In the genomic region with DNA sequence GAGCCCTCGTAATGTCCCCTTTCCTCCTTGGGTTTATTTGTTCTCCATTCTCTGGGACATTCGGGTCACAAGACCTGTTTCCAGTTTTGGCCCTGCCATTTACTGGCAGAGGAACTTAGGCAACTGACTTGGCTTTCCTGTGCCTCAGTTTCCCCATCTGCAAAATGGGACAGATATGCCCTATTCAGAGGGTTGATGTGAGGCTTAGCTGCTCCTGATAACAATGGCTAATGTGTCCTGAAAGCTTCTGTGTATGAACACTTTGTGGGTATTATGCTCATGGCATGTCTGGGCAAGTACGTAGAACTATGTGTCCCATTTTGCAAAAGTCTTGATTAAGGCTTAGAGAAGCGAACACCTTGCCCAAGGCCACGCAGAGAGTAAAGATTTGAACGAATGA, we compare ENCODE assay signal across 8 cellular contexts. TPM values are rescaled to one million over a fixed set of nuclear protein-coding genes. Genes with fewer than 3 reads are reported as not detected.
DNase-seq lines count a peak whose midpoint lies in the region; ATAC-seq, FAIRE-seq and TF ChIP-seq lines count a peak whose summit lies in the region.

No MANE protein-coding gene starts in this region.

- no peak overlapping the region for H2BK120ac ChIP-seq in H1 (replicated peaks; ENCODE audit: low read depth, low read length)

- no peak for FAIRE-seq in H1 (lab: Jason Lieb, UNC)

- no peak overlapping the region; the same call in 1 of the 2 replicates for H2AK5ac ChIP-seq in H1 (ENCODE audit: low read depth, low read length)

- H3K4me3 ChIP-seq in CD4-positive, alpha-beta memory T cell (ENCODE audit: low read length in 2 of 2), result peak overlapping the region in 1 of 2 donors; percentile 93
- H3K4me3 ChIP-seq in H1 (ENCODE audit: extremely low read depth in 1 of 4, insufficient read depth in 2 of 4, low read depth in 3 of 4, low read length in 4 of 4) (peak overlapping the region; percentile 50 to 83 (median 68); a peak in 7 of 8 replicates), neutrophil (ENCODE audit: low read depth in 1 of 2, low read length in 1 of 2) (peak overlapping the region; percentile 86 to 89)

- peak overlapping the region; percentile 53; the same call in 1 of the 2 replicates for H2BK12ac ChIP-seq in H1 (ENCODE audit: low read depth, low read length)

- peak overlapping the region; percentile 90 to 95 for H3K4me2 ChIP-seq in H1 (ENCODE audit: insufficient read depth in 1 of 2, low read depth in 2 of 2, low read length in 2 of 2)

- peaks cover 0 to 3% of the 10 kb centered on the region in 2 experiments; a peak in 2 of 4 replicates for H3K79me2 ChIP-seq in H1 (ENCODE audit: control insufficient read depth in 1 of 2, insufficient read depth in 2 of 2, low read length in 2 of 2)

- ATAC-seq in activated CD4-positive, CD25-positive, alpha-beta regulatory T cell treated with anti-CD3 and anti-CD28 coated beads, Interleukin-2, amount 50 U/mL, for 24 hours, result no peak

- no peak overlapping the region for H4K8ac ChIP-seq in H1 (ENCODE audit: extremely low read depth, insufficient read depth, low read length)

- H3K9ac ChIP-seq in H1 (replicated peaks in 1 of 4; ENCODE audit: extremely low read depth in 1 of 4, low read depth in 3 of 4, low read length in 3 of 4), result no peak overlapping the region

- no peaks in the 10 kb centered on the region for H3K27me3 ChIP-seq in CD4-positive, alpha-beta memory T cell (ENCODE audit: insufficient read depth, low read length)
- no peaks in the 10 kb centered on the region for H3K27me3 ChIP-seq in H1 (replicated peaks in 1 of 4; ENCODE audit: control insufficient read depth in 3 of 4, extremely low read depth in 1 of 4, insufficient read depth in 3 of 4, low read length in 3 of 4)
- no peaks in the 10 kb centered on the region for H3K27me3 ChIP-seq in neutrophil

- no peak overlapping the region; the same call in 1 of the 2 replicates for H2BK5ac ChIP-seq in H1 (ENCODE audit: low read depth, low read length)

- 91% methylated on average over 6 of the region's 6 CpGs; no CpG with 5 or more reads in 1 of the 2 experiments for WGBS in H1 (ENCODE audit: extremely low coverage in 1 of 2, insufficient coverage in 1 of 2, insufficient read length in 1 of 2, insufficient replicate concordance in 2 of 2, low coverage in 1 of 2, low lambda C conversion rate in 2 of 2, missing lambda C conversion rate in 1 of 2), 2 experiments

- no peak for TF ChIP-seq POLR2A in H1 (IDR thresholded peaks at IDR 0.05; ENCODE audit: control extremely low read depth in 1 of 2, low read depth in 2 of 2, low read length in 2 of 2)

- H3K36me3 ChIP-seq in CD4-positive, alpha-beta memory T cell (ENCODE audit: insufficient read depth, low read length), result no peaks in the 10 kb centered on the region
- H3K36me3 ChIP-seq in H1 (ENCODE audit: control insufficient read depth in 2 of 4, insufficient read depth in 4 of 4, low read length in 3 of 4), result peaks cover 0 to 4% (median 2%) of the 10 kb centered on the region in 4 experiments; a peak in 3 of 8 replicates
- peaks cover 12% of the 10 kb centered on the region for H3K36me3 ChIP-seq in neutrophil

- H3K27me3 Mint-ChIP-seq in CD4-positive, alpha-beta memory T cell, result no peaks in the 10 kb centered on the region

- POLR2A ChIA-PET in CD4-positive, alpha-beta memory T cell (lab: Charles Lee; ENCODE audit: partially characterized antibody), result interaction anchor here (1.0 to 4.7 kb wide), 10 partner anchors 16 to 342 kb away, joined by 3 to 95 read pairs (median 26); a partner anchor contains a TSS
- POLR2A ChIA-PET in H1 (lab: Charles Lee; ENCODE audit: partially characterized antibody), result interaction anchor here (0.8 to 1.7 kb wide), 6 partner anchors 12 to 114 kb away, joined by 3 to 4 read pairs (median 4); no protein-coding TSS in a partner anchor

- no peak overlapping the region for H3K4ac ChIP-seq in H1 (replicated peaks; ENCODE audit: insufficient read length, low read depth, low read length)

- H3K18ac ChIP-seq in H1 (ENCODE audit: extremely low read depth, low read length), result no peak overlapping the region

- no peaks in the 10 kb centered on the region for H3K9me3 Mint-ChIP-seq in CD4-positive, alpha-beta memory T cell

- H3K36me3 Mint-ChIP-seq in CD4-positive, alpha-beta memory T cell, result peaks cover 25 to 28% of the 10 kb centered on the region in 2 donors

- H3K4me1 Mint-ChIP-seq in CD4-positive, alpha-beta memory T cell, result peaks cover 26 to 49% (median 29%) of the 10 kb centered on the region in 4 donors

- no peak overlapping the region for H4K91ac ChIP-seq in H1 (replicated peaks; ENCODE audit: insufficient read length, low read length)

- H4K20me1 ChIP-seq in H1 (replicated peaks in 1 of 2; ENCODE audit: control insufficient read depth in 1 of 2, insufficient read depth in 2 of 2, low read length in 2 of 2), result peaks cover 0 to 3% of the 10 kb centered on the region in 2 experiments

- H2BK15ac ChIP-seq in H1 (ENCODE audit: low read length), result no peak overlapping the region; the same call in 1 of the 2 replicates

- TF ChIP-seq RAD21 in H1 (IDR thresholded peaks at IDR 0.05 in 1 of 2, conservative IDR thresholded peaks at IDR 0.05 in 1 of 2; ENCODE audit: low read depth in 2 of 2, low read length in 2 of 2), result no peak

- peaks cover 18% of the 10 kb centered on the region for H3K23me2 ChIP-seq in H1 (ENCODE audit: low read depth, low read length)

- H2AFZ ChIP-seq in H1 (ENCODE audit: low read length), result no peak overlapping the region

- no peak for TF ChIP-seq EP300 in H1 (IDR thresholded peaks at IDR 0.05; ENCODE audit: borderline replicate concordance in 1 of 2, low read depth in 2 of 2, low read length in 2 of 2)

- H3K27ac ChIP-seq in CD4-positive, alpha-beta memory T cell (ENCODE audit: low read depth, low read length), result peak overlapping the region; percentile 89
- H3K27ac ChIP-seq in H1 (ENCODE audit: low read depth, low read length) (no peak overlapping the region), neutrophil (peak overlapping the region; percentile 95)

- peaks cover 37% of the 10 kb centered on the region for H3K4me1 ChIP-seq in CD4-positive, alpha-beta memory T cell (ENCODE audit: insufficient read depth, low read length)
- H3K4me1 ChIP-seq in H1 (replicated peaks in 1 of 4; ENCODE audit: control insufficient read depth in 3 of 4, insufficient read depth in 4 of 4, low read length in 3 of 4), result peaks cover 0 to 14% (median 8%) of the 10 kb centered on the region in 4 experiments; a peak in 6 of 7 replicates
- peaks cover 31 to 41% of the 10 kb centered on the region in 2 experiments for H3K4me1 ChIP-seq in neutrophil (ENCODE audit: control insufficient read depth in 1 of 2, insufficient read depth in 1 of 2, low read depth in 1 of 2, low read length in 1 of 2)

- no peak overlapping the region for H3K14ac ChIP-seq in H1 (ENCODE audit: insufficient read length)

- H3K56ac ChIP-seq in H1 (replicated peaks; ENCODE audit: insufficient read length, low read depth, low read length), result no peak overlapping the region

- TF ChIP-seq CTCF in H1 (IDR thresholded peaks at IDR 0.05; ENCODE audit: control extremely low read depth in 1 of 3, insufficient read depth in 1 of 3, low read depth in 1 of 3, low read length in 3 of 3), result no peak
- no peak for TF ChIP-seq CTCF in neutrophil (IDR thresholded peaks at IDR 0.05)

- H2BK20ac ChIP-seq in H1 (ENCODE audit: low read length), result no peak overlapping the region

- peak overlapping the region; percentile 78 to 93 (median 86) for H3K4me3 Mint-ChIP-seq in CD4-positive, alpha-beta memory T cell

- intact Hi-C loops in CD4-positive, alpha-beta memory T cell (cut with micrococcal nuclease), result no loop called here

- DNase-seq in CD4-positive, alpha-beta memory T cell, result peak in 1 of 5 donors; percentile 20
- DNase-seq in NCI-H69 (lab: John Stamatoyannopoulos, UW) (peak; percentile 42), H1 (ENCODE audit: low read depth in 1 of 2, low spot score in 2 of 2) (no peak), NCI-H1694 treated with DMSO at 0.1 percent for 48 hours (lab: John Stamatoyannopoulos, UW) (no peak), NCI-H526 (lab: John Stamatoyannopoulos, UW) (no peak), iPS-NIHi7 (ENCODE audit: extremely low spot score) (no peak)

- peak overlapping the region; percentile 67 to 92 (median 91) for H3K27ac Mint-ChIP-seq in CD4-positive, alpha-beta memory T cell

- CTCF ChIA-PET in CD4-positive, alpha-beta memory T cell (lab: Charles Lee; ENCODE audit: partially characterized antibody), result interaction anchor here (3.5 to 5.0 kb wide), 2 partner anchors 24 to 32 kb away, joined by 20 to 24 read pairs; a partner anchor contains a TSS
- CTCF ChIA-PET in H1 (lab: Charles Lee; ENCODE audit: partially characterized antibody), result interaction anchor here (0.7 to 1.1 kb wide), 2 partner anchors 52 to 55 kb away, joined by 3 read pairs; no protein-coding TSS in a partner anchor

- H3K23ac ChIP-seq in H1 (ENCODE audit: insufficient read length), result no peak overlapping the region

- H4K5ac ChIP-seq in H1 (ENCODE audit: insufficient read length, low read depth, low read length), result no peak overlapping the region

- H3K79me1 ChIP-seq in H1 (ENCODE audit: low read depth, low read length), result peaks cover 3% of the 10 kb centered on the region

- H3K9me3 ChIP-seq in CD4-positive, alpha-beta memory T cell (ENCODE audit: control insufficient read depth in 1 of 2, low read length in 2 of 2), result no peaks in the 10 kb centered on the region
- H3K9me3 ChIP-seq in H1 (ENCODE audit: insufficient read depth in 2 of 2, low read depth in 1 of 2, low read length in 1 of 2), result no peaks in the 10 kb centered on the region
- H3K9me3 ChIP-seq in neutrophil, result no peaks in the 10 kb centered on the region

RNA-seq across cellular contexts. Expression of a gene that starts 1.0 kb away (rescaled TPM):
- 10 to 100 TPM; 31.2 to 34.0 TPM for total RNA-seq in CD4-positive, alpha-beta memory T cell
- polyA plus RNA-seq in CD4-positive, alpha-beta memory T cell, result 10 to 100 TPM; 26.2 to 40.1 TPM
- total RNA-seq in H1 (2021; fragmentation: NEBNext Ultra II Directional; extraction: Animal tissue kit (Norgen Biotek cat#: 25700)), result 4.7 and 5.4 TPM in 2 replicates
- polyA plus RNA-seq in H1 (2011; rRNA removed), result 4.4 and 7.0 TPM in 2 replicates
- polyA plus RNA-seq in H1 (2011; cell fraction: cytosol; rRNA removed), result 3.9 TPM
- polyA plus RNA-seq in H1 (2011; cell fraction: nucleus; rRNA removed), result 7.3 TPM
- polyA plus RNA-seq in H1 (2012, experiment 1 of 2), result 1.3 to 4.2 TPM (median 3.6 TPM) in 4 replicates
- 2.7 TPM for polyA plus RNA-seq in H1 (2012, experiment 2 of 2)
- polyA plus RNA-seq in H1 (2013, experiment 1 of 2), result 2.8 TPM
- polyA plus RNA-seq in H1 (2013, experiment 2 of 2), result 3.4 TPM
- 0.73 and 0.79 TPM in 2 replicates for polyA minus RNA-seq in H1 (2011; rRNA and poly(A)+ RNA removed)
- polyA minus RNA-seq in H1 (2011; cell fraction: cytosol; rRNA and poly(A)+ RNA removed), result 4.3 TPM
- polyA minus RNA-seq in H1 (2011; cell fraction: nucleus; rRNA and poly(A)+ RNA removed), result 6.0 TPM

RNA-seq across cellular contexts. Expression of a gene that starts 1.8 kb away (rescaled TPM):
- total RNA-seq in CD4-positive, alpha-beta memory T cell, result 10 to 100 TPM; 20.8 to 26.4 TPM
- polyA plus RNA-seq in CD4-positive, alpha-beta memory T cell, result 1 to 10 TPM in 1 of 2 donors, under 1 TPM in 1; 0.99 to 5.3 TPM
- total RNA-seq in H1 (2021; fragmentation: NEBNext Ultra II Directional; extraction: Animal tissue kit (Norgen Biotek cat#: 25700)), result 17.6 and 18.5 TPM in 2 replicates
- 9.1 and 13.0 TPM in 2 replicates for polyA plus RNA-seq in H1 (2011; rRNA removed)
- polyA plus RNA-seq in H1 (2011; cell fraction: cytosol; rRNA removed), result 9.1 TPM
- 14.5 TPM for polyA plus RNA-seq in H1 (2011; cell fraction: nucleus; rRNA removed)
- 12.0 to 16.3 TPM (median 15.0 TPM) in 4 replicates for polyA plus RNA-seq in H1 (2012, experiment 1 of 2)
- polyA plus RNA-seq in H1 (2012, experiment 2 of 2), result 12.9 TPM
- polyA plus RNA-seq in H1 (2013, experiment 1 of 2), result 11.5 TPM
- 11.4 TPM for polyA plus RNA-seq in H1 (2013, experiment 2 of 2)
- polyA minus RNA-seq in H1 (2011; rRNA and poly(A)+ RNA removed), result 4.7 and 6.3 TPM in 2 replicates
- polyA minus RNA-seq in H1 (2011; cell fraction: cytosol; rRNA and poly(A)+ RNA removed), result 7.6 TPM
- 6.5 TPM for polyA minus RNA-seq in H1 (2011; cell fraction: nucleus; rRNA and poly(A)+ RNA removed)

RNA-seq across cellular contexts. Expression of a gene that starts 4.3 kb away (rescaled TPM):
- total RNA-seq in CD4-positive, alpha-beta memory T cell, result 10 to 100 TPM; 20.3 to 20.9 TPM
- under 1 TPM in 1 of 2 donors, not detected in 1; 0.30 TPM for polyA plus RNA-seq in CD4-positive, alpha-beta memory T cell
- total RNA-seq in H1 (2021; fragmentation: NEBNext Ultra II Directional; extraction: Animal tissue kit (Norgen Biotek cat#: 25700)), result 13.6 and 14.6 TPM in 2 replicates
- 3.5 and 5.9 TPM in 2 replicates for polyA plus RNA-seq in H1 (2011; rRNA removed)
- polyA plus RNA-seq in H1 (2011; cell fraction: cytosol; rRNA removed), result 3.2 TPM
- polyA plus RNA-seq in H1 (2011; cell fraction: nucleus; rRNA removed), result 5.2 TPM
- polyA plus RNA-seq in H1 (2012, experiment 1 of 2), result 4.2 to 8.5 TPM (median 7.3 TPM) in 4 replicates
- polyA plus RNA-seq in H1 (2012, experiment 2 of 2), result 3.5 TPM
- polyA plus RNA-seq in H1 (2013, experiment 1 of 2), result 8.2 TPM
- polyA plus RNA-seq in H1 (2013, experiment 2 of 2), result 8.3 TPM
- polyA minus RNA-seq in H1 (2011; rRNA and poly(A)+ RNA removed), result 0.49 and 1.1 TPM in 2 replicates
- 6.8 TPM for polyA minus RNA-seq in H1 (2011; cell fraction: cytosol; rRNA and poly(A)+ RNA removed)
- 5.9 TPM for polyA minus RNA-seq in H1 (2011; cell fraction: nucleus; rRNA and poly(A)+ RNA removed)

RNA-seq across cellular contexts. Expression of a gene that starts 20.5 kb away (rescaled TPM):
- total RNA-seq in CD4-positive, alpha-beta memory T cell, result 1 to 10 TPM; 8.0 to 9.6 TPM
- under 1 TPM in 1 of 2 donors, not detected in 1; 0.62 TPM for polyA plus RNA-seq in CD4-positive, alpha-beta memory T cell
- 18.9 and 19.0 TPM in 2 replicates for total RNA-seq in H1 (2021; fragmentation: NEBNext Ultra II Directional; extraction: Animal tissue kit (Norgen Biotek cat#: 25700))
- polyA plus RNA-seq in H1 (2011; rRNA removed), result 10.0 and 16.4 TPM in 2 replicates
- 10.7 TPM for polyA plus RNA-seq in H1 (2011; cell fraction: cytosol; rRNA removed)
- polyA plus RNA-seq in H1 (2011; cell fraction: nucleus; rRNA removed), result 17.3 TPM
- 9.1 to 16.9 TPM (median 15.6 TPM) in 4 replicates for polyA plus RNA-seq in H1 (2012, experiment 1 of 2)
- polyA plus RNA-seq in H1 (2012, experiment 2 of 2), result 7.5 TPM
- 22.8 TPM for polyA plus RNA-seq in H1 (2013, experiment 1 of 2)
- 19.2 TPM for polyA plus RNA-seq in H1 (2013, experiment 2 of 2)
- polyA minus RNA-seq in H1 (2011; rRNA and poly(A)+ RNA removed), result 2.1 and 4.3 TPM in 2 replicates
- polyA minus RNA-seq in H1 (2011; cell fraction: cytosol; rRNA and poly(A)+ RNA removed), result 9.6 TPM
- 14.9 TPM for polyA minus RNA-seq in H1 (2011; cell fraction: nucleus; rRNA and poly(A)+ RNA removed)

RNA-seq across cellular contexts. Expression of a gene that starts 23.2 kb away (rescaled TPM):
- total RNA-seq in CD4-positive, alpha-beta memory T cell, result 1 to 10 TPM; 7.4 TPM
- 1 to 10 TPM; 1.7 to 2.1 TPM for polyA plus RNA-seq in CD4-positive, alpha-beta memory T cell
- 8.0 and 8.6 TPM in 2 replicates for total RNA-seq in H1 (2021; fragmentation: NEBNext Ultra II Directional; extraction: Animal tissue kit (Norgen Biotek cat#: 25700))
- 6.5 and 9.8 TPM in 2 replicates for polyA plus RNA-seq in H1 (2011; rRNA removed)
- polyA plus RNA-seq in H1 (2011; cell fraction: cytosol; rRNA removed), result 7.1 TPM
- 25.5 TPM for polyA plus RNA-seq in H1 (2011; cell fraction: nucleus; rRNA removed)
- polyA plus RNA-seq in H1 (2012, experiment 1 of 2), result 7.0 to 11.1 TPM (median 10.1 TPM) in 4 replicates
- 8.3 TPM for polyA plus RNA-seq in H1 (2012, experiment 2 of 2)
- 3.9 TPM for polyA plus RNA-seq in H1 (2013, experiment 1 of 2)
- polyA plus RNA-seq in H1 (2013, experiment 2 of 2), result 3.9 TPM
- polyA minus RNA-seq in H1 (2011; rRNA and poly(A)+ RNA removed), result 5.2 and 8.4 TPM in 2 replicates
- polyA minus RNA-seq in H1 (2011; cell fraction: cytosol; rRNA and poly(A)+ RNA removed), result 5.8 TPM
- 8.9 TPM for polyA minus RNA-seq in H1 (2011; cell fraction: nucleus; rRNA and poly(A)+ RNA removed)
